In genomic region chr7:7618410-7618809, GRCh38 we compare ENCODE assay signal across 35 cellular contexts.
"Had no signal": no experiment of that assay in that cellular context is flagged by ENCODE, and none has a peak within 500 bp of the region (broad histone marks: within the 10 kb centered on the region; RNA-seq: fewer than 3 reads in every experiment).

No MANE protein-coding gene starts in this region.

- H3K36me3 ChIP-seq: MG63 had no signal

- H3K9me3 ChIP-seq: MG63 had no signal

- DNase-seq: Karpas-422, Kasumi-1, MG63, MM.1S, MV-4-11, NCI-H1048, NCI-H1092, NCI-H1092 treated with DMSO at 0.1 percent for 48 hours, NCI-H1105, NCI-H1105 treated with DMSO at 0.1 percent for 48 hours, NCI-H1417, NCI-H1417 treated with DMSO at 0.1 percent for 48 hours, NCI-H1436, NCI-H1436 treated with DMSO at 0.1 percent for 48 hours, NCI-H146, NCI-H1694 treated with DMSO at 0.1 percent for 48 hours, NCI-H187, NCI-H187 treated with DMSO at 0.1 percent for 48 hours, NCI-H1930, NCI-H2029, NCI-H2029 treated with DMSO at 0.1 percent for 48 hours, NCI-H2081, NCI-H2081 treated with DMSO at 0.1 percent for 48 hours, NCI-H2107, NCI-H2171, NCI-H2171 treated with DMSO at 0.1 percent for 48 hours, NCI-H2227 treated with DMSO at 0.1 percent for 48 hours, NCI-H226, NCI-H345, NCI-H446, NCI-H446 treated with DMSO at 0.1 percent for 48 hours, NCI-H510A, NCI-H510A treated with DMSO at 0.1 percent for 48 hours, NCI-H524, NCI-H524 treated with DMSO at 0.1 percent for 48 hours had no signal

- H3K4me3 ChIP-seq: MG63 had no signal

- H3K27me3 ChIP-seq: MG63 had no signal
